ENCODE assay signal across 24 cellular contexts in the genomic region with DNA sequence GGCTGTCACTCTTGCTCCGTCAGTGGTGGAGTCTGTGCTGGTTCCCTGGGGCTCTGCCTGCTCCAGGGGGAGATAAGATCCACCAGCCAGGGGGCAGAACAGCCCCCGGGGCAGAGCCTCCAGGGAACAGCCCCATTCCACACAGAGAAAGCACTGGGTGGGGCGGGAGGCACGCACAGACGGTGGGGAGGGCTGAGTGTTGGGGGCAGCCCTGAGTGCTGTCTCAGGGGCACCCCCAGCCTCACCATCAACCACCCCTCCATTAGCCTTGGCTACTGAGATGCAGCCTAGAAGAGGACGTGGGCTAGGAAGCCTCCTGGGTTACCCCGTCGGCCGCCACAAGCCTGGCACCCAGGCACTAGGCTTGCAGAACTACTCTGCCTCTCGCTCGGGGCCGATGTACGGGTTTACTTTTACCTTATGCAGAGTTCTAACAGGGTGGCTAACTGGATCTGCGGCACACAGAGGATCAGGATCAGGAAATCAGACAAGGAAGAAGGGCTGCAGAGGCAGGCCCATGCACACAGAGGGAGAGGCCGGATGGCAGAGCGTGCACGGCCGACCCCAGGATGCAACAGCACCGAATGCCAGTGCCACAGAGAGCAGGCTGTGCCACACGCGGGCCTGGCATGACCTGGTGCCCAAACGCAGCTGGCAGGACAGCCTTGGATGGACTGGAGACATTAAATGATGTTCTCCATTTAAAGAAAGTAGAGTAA.
"Had no signal": no experiment of that assay in that cellular context is flagged by ENCODE, and none has a peak within 500 bp of the region (broad histone marks: within the 10 kb centered on the region; RNA-seq: fewer than 3 reads in every experiment).

No MANE protein-coding gene starts in this region.

- DNase-seq: activated CD4-positive, alpha-beta T cell treated with anti-CD3 and anti-CD28 coated beads for 4 hours; activated CD4-positive, alpha-beta T cell treated with anti-CD3 and anti-CD28 coated beads, Interleukin-2, amount 50 U/mL, for 48 hours; activated CD4-positive, CD25-positive, alpha-beta regulatory T cell; activated effector memory CD4-positive, alpha-beta T cell treated with anti-CD3 and anti-CD28 coated beads, Interleukin-2, amount 50 U/mL, for 16 hours; activated T-cell treated with anti-CD3 and anti-CD28 coated beads for 4 hours; cerebellar nuclear complex; cortex of kidney; endodermal cell; esophagus squamous epithelium; gastrocnemius medialis; head of caudate nucleus; midbrain; nephron progenitor cell; nucleus accumbens; small intestine; stimulated activated CD4-positive, alpha-beta T cell treated with anti-CD3 and anti-CD28 coated beads, Interleukin-15, amount 100 ng/mL, for 24 hours; stimulated activated CD4-positive, alpha-beta T cell treated with anti-CD3 and anti-CD28 coated beads, Interleukin-4, amount 100 ng/mL, for 1 hour; stimulated activated naive CD4-positive, alpha-beta T cell; T-helper 9 cell; testis had no signal

- H3K27me3 Mint-ChIP-seq: activated naive CD4-positive, alpha-beta T cell treated with anti-CD3 and anti-CD28 coated beads, Interleukin-2, amount 10 ng/mL, durations not matched to agents 7 days and 5 days; type B pancreatic cell had no signal

- ATAC-seq: gastrocnemius medialis, left lobe of liver, sciatic nerve had no signal

- H3K27ac ChIP-seq: esophagus squamous epithelium, gastrocnemius medialis, testis had no signal

- H3K9me3 ChIP-seq: esophagus squamous epithelium, gastrocnemius medialis, testis had no signal

- H3K36me3 Mint-ChIP-seq: activated naive CD4-positive, alpha-beta T cell treated with anti-CD3 and anti-CD28 coated beads, Interleukin-2, amount 10 ng/mL, durations not matched to agents 7 days and 5 days; type B pancreatic cell had no signal

- H3K27ac Mint-ChIP-seq: activated naive CD4-positive, alpha-beta T cell treated with anti-CD3 and anti-CD28 coated beads, Interleukin-2, amount 10 ng/mL, durations not matched to agents 7 days and 5 days; endodermal cell; type B pancreatic cell had no signal

- H3K4me3 ChIP-seq: esophagus squamous epithelium, gastrocnemius medialis, testis had no signal

- H3K4me1 Mint-ChIP-seq: activated naive CD4-positive, alpha-beta T cell treated with anti-CD3 and anti-CD28 coated beads, Interleukin-2, amount 10 ng/mL, durations not matched to agents 7 days and 5 days; endodermal cell had no signal

- H3K27me3 ChIP-seq: esophagus squamous epithelium, gastrocnemius medialis, testis had no signal

- H3K36me3 ChIP-seq: esophagus squamous epithelium, gastrocnemius medialis had no signal

- H3K4me1 ChIP-seq: esophagus squamous epithelium, gastrocnemius medialis, testis had no signal

- H3K4me3 Mint-ChIP-seq: activated naive CD4-positive, alpha-beta T cell treated with anti-CD3 and anti-CD28 coated beads, Interleukin-2, amount 10 ng/mL, durations not matched to agents 7 days and 5 days; endodermal cell; nephron progenitor cell; type B pancreatic cell had no signal

- H3K9me3 Mint-ChIP-seq: endodermal cell, type B pancreatic cell had no signal
